In the genomic region with DNA sequence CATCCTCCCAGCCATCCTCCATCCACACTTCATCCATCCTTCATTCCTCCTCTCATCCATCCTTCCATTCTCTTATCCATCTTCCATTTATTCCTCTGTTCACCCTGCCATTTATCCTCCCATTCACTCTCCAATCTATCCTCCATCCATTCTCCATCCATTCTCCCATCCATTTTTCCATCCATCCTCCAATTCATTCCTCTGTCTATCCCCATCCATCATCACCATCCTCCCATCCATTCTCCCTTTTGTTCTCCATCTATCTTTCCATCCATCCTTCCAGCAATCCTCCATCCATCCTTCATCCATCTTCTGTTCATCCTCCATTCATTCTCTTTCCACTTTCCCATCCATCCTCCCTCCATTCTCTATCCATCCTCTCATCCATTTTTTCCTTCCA, we compare ENCODE assay signal across 24 cellular contexts. TPM values are rescaled to one million over a fixed set of nuclear protein-coding genes. Genes with fewer than 3 reads are reported as not detected.
DNase-seq lines count a peak whose midpoint lies in the region; ATAC-seq, FAIRE-seq and TF ChIP-seq lines count a peak whose summit lies in the region.
"Had no signal": no experiment of that assay in that cellular context is flagged by ENCODE, and none has a peak within 500 bp of the region (broad histone marks: within the 10 kb centered on the region; RNA-seq: fewer than 3 reads in every experiment).

No MANE protein-coding gene starts in this region.

- H4K91ac ChIP-seq in IMR-90 (ENCODE audit: insufficient read depth, low read depth, low read length), result no peak overlapping the region

- no peak overlapping the region for H3K56ac ChIP-seq in IMR-90 (ENCODE audit: extremely low read depth, insufficient read depth, low read length)

- no peak for TF ChIP-seq RAD21 in IMR-90 (IDR thresholded peaks at IDR 0.05; ENCODE audit: low read length)

- H2BK120ac ChIP-seq in IMR-90 (ENCODE audit: low read depth, low read length), result no peak overlapping the region

- no peaks in the 10 kb centered on the region for H3K79me2 ChIP-seq in Karpas-422 (ENCODE audit: low read length)

- H3K27me3 ChIP-seq in IMR-90 (ENCODE audit: control insufficient read depth, insufficient read depth, low read length) (peaks cover 2% of the 10 kb centered on the region; the same call in 1 of the 2 replicates), Karpas-422 (ENCODE audit: low read length) (peaks cover 9% of the 10 kb centered on the region; the same call in 1 of the 2 replicates)
- H3K27me3 ChIP-seq: BE2C had no signal

- H3K27ac ChIP-seq in HEK293 (ENCODE audit: extremely low read depth, low read depth, low read length), result no peak overlapping the region
- no peak overlapping the region for H3K27ac ChIP-seq in IMR-90 (ENCODE audit: insufficient read depth, low read length)
- H3K27ac ChIP-seq in Karpas-422 (ENCODE audit: low read length), result no peak overlapping the region
- H3K27ac ChIP-seq: BLaER1 had no signal

- TF ChIP-seq POLR2A in IMR-90 (IDR thresholded peaks at IDR 0.05; ENCODE audit: low read depth, low read length), result no peak

- no peak overlapping the region for H4K5ac ChIP-seq in IMR-90 (ENCODE audit: low read depth, low read length)

- no peak overlapping the region for H4K8ac ChIP-seq in IMR-90 (ENCODE audit: low read depth in 2 of 2, low read length in 2 of 2)

- peak; percentile 55 for FAIRE-seq in urothelium cell line (lab: Jason Lieb, UNC)
- FAIRE-seq: A204.1, D721Med, G401.6, GM12891, GM19239 had no signal

- DNase-seq in IMR-90 (no peak), urothelium cell line (ENCODE audit: low spot score) (no peak), Karpas-422 (no peak), CD1c-positive myeloid dendritic cell (ENCODE audit: extremely low spot score) (no peak)
- DNase-seq: 8988T; ACHN; BE2C; C1 segment of cervical spinal cord; Caco-2; Calu3; CD4-positive, alpha-beta T cell; CD8-positive, alpha-beta T cell; DMS79 treated with DMSO at 0.1 percent for 48 hours; GF-D8 had no signal

- H3K79me1 ChIP-seq in IMR-90 (ENCODE audit: low read depth in 1 of 2, low read length in 2 of 2), result no peaks in the 10 kb centered on the region

- no peak overlapping the region for H2BK20ac ChIP-seq in IMR-90 (ENCODE audit: low read depth, low read length)

- H3K4me1 ChIP-seq in HEK293 (ENCODE audit: control insufficient read depth, insufficient read depth, low read length) (no peaks in the 10 kb centered on the region), IMR-90 (ENCODE audit: control insufficient read depth, insufficient read depth, low read length) (no peaks in the 10 kb centered on the region), Karpas-422 (ENCODE audit: low read length) (no peaks in the 10 kb centered on the region)
- H3K4me1 ChIP-seq: BE2C, Caco-2 had no signal

- no peak overlapping the region for H2AK9ac ChIP-seq in IMR-90 (replicated peaks; ENCODE audit: low read depth, low read length, poor library complexity)

- intact Hi-C loops in IMR-90 (cut with micrococcal nuclease), result no loop called here

- H3K4me3 ChIP-seq in HEK293 (ENCODE audit: low read depth, low read length) (no peak overlapping the region), IMR-90 (ENCODE audit: insufficient read depth, low read depth, low read length) (no peak overlapping the region), Karpas-422 (ENCODE audit: low read length) (no peak overlapping the region)
- H3K4me3 ChIP-seq: BLaER1 had no signal

- H2BK15ac ChIP-seq in IMR-90 (ENCODE audit: low read depth, low read length), result no peak overlapping the region

- H3K9ac ChIP-seq in IMR-90 (ENCODE audit: low read depth, low read length), result no peak overlapping the region
- H3K9ac ChIP-seq in Karpas-422 (ENCODE audit: low read length), result no peak overlapping the region
- H3K9ac ChIP-seq: BLaER1 had no signal

- POLR2A ChIA-PET in HEK293 (lab: Yijun Ruan, JAX), result no interaction called here
- POLR2A ChIA-PET in IMR-90 (lab: Charles Lee; ENCODE audit: unreplicated experiment), result no interaction called here

- H2AFZ ChIP-seq in IMR-90 (replicated peaks; ENCODE audit: low read length, poor library complexity) (no peak overlapping the region), Karpas-422 (ENCODE audit: low read length) (no peak overlapping the region)

- H3K14ac ChIP-seq in IMR-90 (replicated peaks; ENCODE audit: low read depth, low read length), result no peak overlapping the region

- H3K36me3 ChIP-seq in HEK293 (ENCODE audit: control insufficient read depth in 2 of 2, insufficient read depth in 1 of 2, low read length in 2 of 2) (no peaks in the 10 kb centered on the region), IMR-90 (ENCODE audit: control insufficient read depth, insufficient read depth, low read length) (no peaks in the 10 kb centered on the region), Karpas-422 (ENCODE audit: insufficient read depth, low read length) (no peaks in the 10 kb centered on the region)
- H3K36me3 ChIP-seq: BE2C had no signal

- H3K23ac ChIP-seq in IMR-90 (ENCODE audit: low read depth, low read length), result no peak overlapping the region

- no peaks in the 10 kb centered on the region for H3K9me2 ChIP-seq in Karpas-422 (replicated peaks; ENCODE audit: insufficient read depth, low read length)

- H4K20me1 ChIP-seq in IMR-90 (ENCODE audit: insufficient read depth, low read length) (no peaks in the 10 kb centered on the region), Karpas-422 (ENCODE audit: insufficient read depth, low read depth, low read length) (no peaks in the 10 kb centered on the region)
- H4K20me1 ChIP-seq: BLaER1 had no signal

- TF ChIP-seq CTCF in HEK293 (tag by site-specific recombination; IDR thresholded peaks at IDR 0.05) (no peak), IMR-90 (conservative IDR thresholded peaks at IDR 0.05; ENCODE audit: low read depth, low read length) (no peak)

- H2BK5ac ChIP-seq in IMR-90 (ENCODE audit: low read depth, low read length, poor library complexity, severe bottlenecking), result peak overlapping the region; percentile 13

- H3K4ac ChIP-seq in IMR-90 (ENCODE audit: low read depth, low read length), result no peak overlapping the region

- no peak for ATAC-seq in IMR-90 (ENCODE audit: low read depth)
- ATAC-seq: CD8-positive, alpha-beta T cell had no signal

- H2AK5ac ChIP-seq in IMR-90 (ENCODE audit: low read depth, low read length), result no peak overlapping the region

- H3K4me2 ChIP-seq in IMR-90 (ENCODE audit: low read depth, low read length) (no peak overlapping the region), Karpas-422 (ENCODE audit: low read depth, low read length, poor library complexity, severe bottlenecking) (no peak overlapping the region)
- H3K4me2 ChIP-seq: BLaER1 had no signal

- in situ Hi-C loops in IMR-90 (cut with MboI; ENCODE audit: low sequenced_read_pairs), result no loop called here

- CTCF ChIA-PET in HEK293 (lab: Yijun Ruan, JAX), result no interaction called here
- CTCF ChIA-PET in IMR-90 (lab: Yijun Ruan, JAX), result no interaction called here

- no TSS peak for BruUV-seq in IMR-90 (replicated peaks; lab: Mats Ljungman, UMichigan)

- no peaks in the 10 kb centered on the region for H3K9me1 ChIP-seq in IMR-90 (ENCODE audit: insufficient read depth, low read length)

- H3K9me3 ChIP-seq in HEK293 (ENCODE audit: control insufficient read depth, insufficient read depth, low read depth, low read length), result no peaks in the 10 kb centered on the region
- peaks cover 8% of the 10 kb centered on the region for H3K9me3 ChIP-seq in IMR-90 (ENCODE audit: control insufficient read depth, insufficient read depth, low read length)
- H3K9me3 ChIP-seq in Karpas-422 (ENCODE audit: low read length), result peaks cover 3% of the 10 kb centered on the region; the same call in 1 of the 2 replicates
- H3K9me3 ChIP-seq: BE2C had no signal

- no peak overlapping the region for H3K18ac ChIP-seq in IMR-90 (ENCODE audit: low read depth, low read length)

- dilution Hi-C loops in IMR-90 (cut with HindIII; ENCODE audit: low sequenced_read_pairs, unreplicated experiment), result no loop called here

TF ChIP-seq in HEK293, 187 proteins besides CTCF, POLR2A, EP300 and RAD21 (continues in another document):
- TF ChIP-seq ZBTB17 (tag by site-specific recombination; IDR thresholded peaks at IDR 0.05), result peak; percentile 96
- no peak for TF ChIP-seq SALL2 (tag by site-specific recombination; IDR thresholded peaks at IDR 0.05; ENCODE audit: borderline replicate concordance)
- TF ChIP-seq ZNF292 (tag by site-specific recombination; IDR thresholded peaks at IDR 0.05; ENCODE audit: borderline replicate concordance, low read depth), result no peak
- TF ChIP-seq ZNF221 (tag by site-specific recombination; IDR thresholded peaks at IDR 0.05; ENCODE audit: borderline replicate concordance), result no peak
- TF ChIP-seq ZNF560 (tag by site-specific recombination; IDR thresholded peaks at IDR 0.05; ENCODE audit: borderline replicate concordance), result 0 out of 2 replicates have a peak, but pooled peaks have one; percentile 6
- TF ChIP-seq ZNF776 (tag by site-specific recombination; IDR thresholded peaks at IDR 0.05; ENCODE audit: borderline replicate concordance), result no peak

TF ChIP-seq in IMR-90, 13 proteins besides CTCF, POLR2A, EP300 and RAD21:
- no peak for TF ChIP-seq ELK1 (IDR thresholded peaks at IDR 0.05; ENCODE audit: borderline replicate concordance, low read depth, low read length)
- TF ChIP-seq FOS (IDR thresholded peaks at IDR 0.05; ENCODE audit: low read depth, low read length), result no peak
- no peak for TF ChIP-seq MAFK (IDR thresholded peaks at IDR 0.05; ENCODE audit: low read depth, low read length)
- TF ChIP-seq CHD1 (IDR thresholded peaks at IDR 0.05; ENCODE audit: low read depth, low read length), result no peak
- no peak for TF ChIP-seq RFX5 (IDR thresholded peaks at IDR 0.05; ENCODE audit: low read depth, low read length)

RNA-seq across cellular contexts. Expression of gene IGLL1, which starts 28.7 kb away (rescaled TPM):
- not detected in 2 replicates for total RNA-seq in IMR-90 (2012; rRNA removed)
- polyA plus RNA-seq in IMR-90 (2012; rRNA removed), result not detected in 2 replicates
- polyA plus RNA-seq in IMR-90 (2012; cell fraction: cytosol; rRNA removed), result not detected in 2 replicates
- not detected in 2 replicates for polyA plus RNA-seq in IMR-90 (2012; cell fraction: nucleus; rRNA removed; ENCODE audit: low replicate concordance)
- 100 and 171 TPM in 2 replicates for total RNA-seq in Karpas-422 (2014; rRNA removed; shearing (Covaris generic); ENCODE audit: low replicate concordance)
- total RNA-seq: A673; Caco-2; Calu3; CD4-positive, alpha-beta T cell; CD8-positive, alpha-beta T cell had no signal
- polyA plus RNA-seq: AG04450, CD14-positive monocyte had no signal

Comparison
In these comparisons a context has a peak if more than half of its experiments do, and no peak if none do; other contexts are left out.
1. RNA of gene IGLL1, which starts 28.7 kb away (total RNA-seq): 100 to 171 TPM in Karpas-422; not detected in IMR-90; every median in the first group is over 100 times any median in the second.